ENCODE assay signal across 22 cellular contexts in the genomic region with DNA sequence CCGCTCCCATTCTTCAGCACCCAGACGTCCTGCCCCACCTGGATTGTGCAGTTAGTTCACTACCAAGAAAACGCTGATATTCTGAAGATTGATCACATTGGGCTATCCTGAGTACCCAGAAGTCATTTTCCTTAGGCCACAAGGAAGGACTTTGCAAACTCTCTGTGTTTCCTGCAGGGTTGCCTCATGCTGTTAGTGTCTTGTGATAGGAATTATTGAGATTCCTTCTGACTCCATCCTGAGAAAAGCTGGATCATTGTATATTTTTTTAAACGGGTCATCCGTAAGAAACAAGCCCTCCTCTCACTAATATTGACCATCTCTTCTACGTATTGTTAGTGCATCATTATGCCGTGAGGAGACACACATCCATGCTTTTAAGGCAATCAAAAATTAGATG.
"Had no signal": no experiment of that assay in that cellular context is flagged by ENCODE, and none has a peak within 500 bp of the region (broad histone marks: within the 10 kb centered on the region; RNA-seq: fewer than 3 reads in every experiment).

No MANE protein-coding gene starts in this region.

- ATAC-seq: effector memory CD8-positive, alpha-beta T cell; gastrocnemius medialis; heart left ventricle; left lobe of liver; naive thymus-derived CD4-positive, alpha-beta T cell; right lobe of liver; stimulated activated naive B cell treated with anti-CD40 and anti-IgM and Interleukin-4, amounts not matched to agents 10 μg/mL and 1 μg/mL and 100 μg/mL, for 72 hours; upper lobe of right lung had no signal

- H3K4me1 ChIP-seq: gastrocnemius medialis, vagina had no signal

- H3K4me3 ChIP-seq: gastrocnemius medialis, heart left ventricle, hepatocyte, lung, neural progenitor cell, ovary, right lobe of liver, thoracic aorta, tibial nerve, upper lobe of right lung, vagina had no signal

- H3K9ac ChIP-seq: neural progenitor cell had no signal

- H3K27me3 ChIP-seq: gastrocnemius medialis, heart left ventricle, hepatocyte, neural progenitor cell, ovary, right lobe of liver, tibial nerve, upper lobe of right lung, vagina had no signal

- H3K36me3 ChIP-seq: gastrocnemius medialis, heart left ventricle, neural progenitor cell, ovary, right lobe of liver, thoracic aorta, tibial nerve, upper lobe of right lung, vagina had no signal

- H3K27ac ChIP-seq: gastrocnemius medialis, heart left ventricle, hepatocyte, neural progenitor cell, ovary, right lobe of liver, thoracic aorta, tibial nerve, upper lobe of right lung, vagina had no signal

- DNase-seq: cortex of kidney; effector memory CD8-positive, alpha-beta T cell; gastrocnemius medialis; heart left ventricle; kidney; midbrain; naive thymus-derived CD4-positive, alpha-beta T cell; ovary; retina; right lobe of liver; small intestine; stimulated activated CD4-positive, alpha-beta T cell treated with anti-CD3 and anti-CD28 coated beads, Interleukin-15, amount 100 ng/mL, for 24 hours; stimulated activated CD4-positive, alpha-beta T cell treated with anti-CD3 and anti-CD28 coated beads, Interleukin-2, amount 100 ng/mL, for 48 hours; stimulated activated naive B cell treated with anti-CD40 and anti-IgM and Interleukin-4, amounts not matched to agents 10 μg/mL and 1 μg/mL and 100 μg/mL, for 72 hours; upper lobe of right lung had no signal

- H3K9me3 ChIP-seq: gastrocnemius medialis, heart left ventricle, ovary, right lobe of liver, thoracic aorta, tibial nerve, upper lobe of right lung, vagina had no signal

- H2AFZ ChIP-seq: hepatocyte, neural progenitor cell had no signal

- H3K4me2 ChIP-seq: hepatocyte, neural progenitor cell had no signal
